In the genomic region with DNA sequence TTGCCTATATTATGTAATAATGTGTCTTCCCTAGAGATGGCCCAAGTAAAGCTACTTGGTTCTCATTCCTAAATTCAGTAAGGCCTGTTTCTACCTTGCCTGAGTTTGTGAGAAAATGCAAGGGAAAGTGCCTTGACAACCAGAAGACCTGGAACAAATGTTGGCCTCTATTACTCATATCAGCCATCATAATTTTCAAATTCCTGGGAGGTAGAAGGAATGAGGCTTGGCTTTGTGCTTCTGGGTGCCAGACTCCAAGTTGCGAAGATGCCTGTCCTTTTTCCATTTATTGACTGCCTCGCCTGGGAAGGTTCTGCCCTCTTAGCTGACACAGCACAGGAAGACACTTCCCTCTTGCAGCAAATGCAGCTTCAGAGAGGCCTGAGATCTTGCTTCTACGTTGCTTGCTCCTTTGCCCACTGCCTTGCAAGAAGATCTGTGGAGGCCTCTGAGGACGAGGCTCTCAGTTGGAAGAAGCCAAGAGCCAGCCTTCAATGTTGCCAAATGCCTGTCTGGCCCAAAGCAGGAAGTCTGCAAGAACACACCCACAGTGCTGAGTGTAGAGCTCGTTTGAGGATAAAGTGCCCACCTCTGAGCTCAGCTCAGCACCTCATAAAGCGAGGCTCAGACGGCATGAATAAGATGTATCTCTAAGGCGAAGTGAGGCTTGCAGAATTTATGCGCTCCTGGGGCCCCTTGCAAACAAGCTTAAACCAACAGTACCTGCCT, we compare ENCODE assay signal across 13 cellular contexts.
DNase-seq lines count a peak whose midpoint lies in the region; ATAC-seq, FAIRE-seq and TF ChIP-seq lines count a peak whose summit lies in the region.
"Had no signal": no experiment of that assay in that cellular context is flagged by ENCODE, and none has a peak within 500 bp of the region (broad histone marks: within the 10 kb centered on the region; RNA-seq: fewer than 3 reads in every experiment).

No MANE protein-coding gene starts in this region.

- H3K9me3 ChIP-seq in testis (no peaks in the 10 kb centered on the region), spleen (no peaks in the 10 kb centered on the region)
- H3K9me3 ChIP-seq: adrenal gland had no signal

- TF ChIP-seq CTCF in epithelial cell of esophagus (IDR thresholded peaks at IDR 0.05; ENCODE audit: insufficient read depth, low read depth, low read length, missing control alignments) (no peak), testis (IDR thresholded peaks at IDR 0.05) (no peak), spleen (IDR thresholded peaks at IDR 0.05 in 8 of 11, conservative IDR thresholded peaks at IDR 0.05 in 3 of 11) (no peak)

- no peaks in the 10 kb centered on the region for H3K9me3 Mint-ChIP-seq in activated naive CD4-positive, alpha-beta T cell treated with anti-CD3 and anti-CD28 coated beads, Interleukin-2, amount 10 ng/mL, durations not matched to agents 7 days and 5 days
- H3K9me3 Mint-ChIP-seq: stimulated activated naive CD8-positive, alpha-beta T cell treated with anti-CD3 and anti-CD28 coated beads, Interleukin-15, amount 100 ng/mL, for 72 hours had no signal

- WGBS in testis, 2 donors: 71 to 78% methylated on average over 8 to 9 of the region's 9 CpGs
- WGBS in spleen, 5 donors: 71 to 77% (median 73%) methylated on average over 9 of the region's 9 CpGs

- no peak overlapping the region for H3K4me3 Mint-ChIP-seq in activated naive CD4-positive, alpha-beta T cell treated with anti-CD3 and anti-CD28 coated beads, Interleukin-2, amount 10 ng/mL, durations not matched to agents 7 days and 5 days
- H3K4me3 Mint-ChIP-seq: immature natural killer cell; stimulated activated naive CD8-positive, alpha-beta T cell treated with anti-CD3 and anti-CD28 coated beads, Interleukin-15, amount 100 ng/mL, for 72 hours had no signal

- H3K27me3 ChIP-seq in testis (no peaks in the 10 kb centered on the region), spleen (replicated peaks in 1 of 7) (no peaks in the 10 kb centered on the region)
- H3K27me3 ChIP-seq: adrenal gland had no signal

- ATAC-seq in left lobe of liver: peak; percentile 49
- ATAC-seq: stimulated activated naive CD8-positive, alpha-beta T cell treated with anti-CD3 and anti-CD28 coated beads, Interleukin-15, amount 100 ng/mL, for 72 hours had no signal

- no peaks in the 10 kb centered on the region for H3K4me1 Mint-ChIP-seq in activated naive CD4-positive, alpha-beta T cell treated with anti-CD3 and anti-CD28 coated beads, Interleukin-2, amount 10 ng/mL, durations not matched to agents 7 days and 5 days
- H3K4me1 Mint-ChIP-seq: stimulated activated naive CD8-positive, alpha-beta T cell treated with anti-CD3 and anti-CD28 coated beads, Interleukin-15, amount 100 ng/mL, for 72 hours had no signal

- intact Hi-C loops in testis (cut with DNase I; ENCODE audit: low total_unique reads) (no loop called here), spleen (cut with DNase I; ENCODE audit: low total_unique reads) (no loop called here)

- H3K27me3 Mint-ChIP-seq in activated naive CD4-positive, alpha-beta T cell treated with anti-CD3 and anti-CD28 coated beads, Interleukin-2, amount 10 ng/mL, durations not matched to agents 7 days and 5 days: peaks cover 11% of the 10 kb centered on the region
- H3K27me3 Mint-ChIP-seq: stimulated activated naive CD8-positive, alpha-beta T cell treated with anti-CD3 and anti-CD28 coated beads, Interleukin-15, amount 100 ng/mL, for 72 hours had no signal

- H3K36me3 ChIP-seq in testis (ENCODE audit: low read depth, missing control alignments) (no peaks in the 10 kb centered on the region), spleen (no peaks in the 10 kb centered on the region)
- H3K36me3 ChIP-seq: adrenal gland had no signal

- CTCF ChIA-PET in activated naive CD4-positive, alpha-beta T cell treated with anti-CD3 and anti-CD28 coated beads, Interleukin-2, amount 10 ng/mL, durations not matched to agents 7 days and 5 days (lab: Charles Lee): no interaction called here

- H3K4me1 ChIP-seq in testis (peaks cover 17% of the 10 kb centered on the region), spleen (peaks cover 0 to 4% (median 0%) of the 10 kb centered on the region in 6 donors)

- DNase-seq in NCI-H69 (lab: John Stamatoyannopoulos, UW): peak; percentile 68
- peak; percentile 48 for DNase-seq in epithelial cell of esophagus (ENCODE audit: low read depth)
- DNase-seq in left lobe of liver (ENCODE audit: low spot score): no peak
- DNase-seq in testis: peak; percentile 48
- DNase-seq in activated naive CD4-positive, alpha-beta T cell treated with anti-CD3 and anti-CD28 coated beads, Interleukin-2, amount 10 ng/mL, durations not matched to agents 7 days and 5 days: no peak
- DNase-seq in GF-D8 (lab: John Stamatoyannopoulos, UW): no peak
- DNase-seq in spleen: no peak
- DNase-seq in RCC 7860 (ENCODE audit: low spot score): no peak
- DNase-seq: activated CD4-positive, CD25-positive, alpha-beta regulatory T cell; activated T-cell treated with anti-CD3 and anti-CD28 coated beads for 4 hours; adrenal gland; immature natural killer cell; stimulated activated naive CD8-positive, alpha-beta T cell treated with anti-CD3 and anti-CD28 coated beads, Interleukin-15, amount 100 ng/mL, for 72 hours had no signal

- H3K27ac Mint-ChIP-seq in activated naive CD4-positive, alpha-beta T cell treated with anti-CD3 and anti-CD28 coated beads, Interleukin-2, amount 10 ng/mL, durations not matched to agents 7 days and 5 days: no peak overlapping the region
- H3K27ac Mint-ChIP-seq: immature natural killer cell had no signal

- no peak for FAIRE-seq in RCC 7860 (lab: Jason Lieb, UNC)

- H3K4me3 ChIP-seq in epithelial cell of esophagus (ENCODE audit: low read length): no peak overlapping the region
- no peak overlapping the region for H3K4me3 ChIP-seq in testis
- no peak overlapping the region for H3K4me3 ChIP-seq in spleen
- H3K4me3 ChIP-seq: adrenal gland had no signal

- no peaks in the 10 kb centered on the region for H3K36me3 Mint-ChIP-seq in activated naive CD4-positive, alpha-beta T cell treated with anti-CD3 and anti-CD28 coated beads, Interleukin-2, amount 10 ng/mL, durations not matched to agents 7 days and 5 days

- H3K27ac ChIP-seq in testis (no peak overlapping the region), spleen (no peak overlapping the region)
- H3K27ac ChIP-seq: adrenal gland had no signal

- TF ChIP-seq POLR2A in testis (IDR thresholded peaks at IDR 0.05): no peak
- TF ChIP-seq POLR2A in spleen (IDR thresholded peaks at IDR 0.05): no peak

Comparison
In these comparisons a context has a peak if more than half of its experiments do, and no peak if none do; other contexts are left out.
1. DNase-seq: peak in NCI-H69 (single experiment), epithelial cell of esophagus (single experiment) and testis (single experiment); none in left lobe of liver (single experiment), activated naive CD4-positive, alpha-beta T cell treated with anti-CD3 and anti-CD28 coated beads, Interleukin-2, amount 10 ng/mL, durations not matched to agents 7 days and 5 days (single experiment), GF-D8 (single experiment), spleen (single experiment) and RCC 7860 (single experiment).